ENCODE assay signal across 4 cellular contexts in genomic region chr3:124206225-124206624, GRCh38.
"Had no signal": no experiment of that assay in that cellular context is flagged by ENCODE, and none has a peak within 500 bp of the region (broad histone marks: within the 10 kb centered on the region; RNA-seq: fewer than 3 reads in every experiment).

No MANE protein-coding gene starts in this region.

- H3K4me3 ChIP-seq: K562 had no signal

- DNase-seq: IMR-90 had no signal

- ATAC-seq: HepG2, K562 had no signal

- H3K27ac ChIP-seq: HL-60 had no signal
